ENCODE assay signal across 13 cellular contexts in genomic region chr2:157929871-157930667, GRCh38.
"Had no signal": no experiment of that assay in that cellular context is flagged by ENCODE, and none has a peak within 500 bp of the region (broad histone marks: within the 10 kb centered on the region; RNA-seq: fewer than 3 reads in every experiment).

No MANE protein-coding gene starts in this region.

- DNase-seq: activated CD4-positive, alpha-beta memory T cell treated with anti-CD3 and anti-CD28 coated beads for 36 hours; activated CD4-positive, alpha-beta T cell treated with anti-CD3 and anti-CD28 coated beads for 4 hours; activated naive CD4-positive, alpha-beta T cell treated with Interleukin-2 at 50 U/mL for 16 hours; activated naive CD8-positive, alpha-beta T cell treated with anti-CD3 and anti-CD28 coated beads, Interleukin-2, amount 10 ng/mL, durations not matched to agents 7 days and 5 days; amygdala; foreskin keratinocyte; glutamatergic neuron; hypothalamus; lower lobe of right lung; stimulated activated CD4-positive, alpha-beta T cell treated with anti-CD3 and anti-CD28 coated beads, Interleukin-4, amount 100 ng/mL, for 4 hours; stimulated activated naive B cell treated with anti-CD40 and anti-IgM and Interleukin-4, amounts not matched to agents 10 μg/mL and 1 μg/mL and 100 μg/mL, for 72 hours; T1000; upper lobe of right lung had no signal
